In the genomic region with DNA sequence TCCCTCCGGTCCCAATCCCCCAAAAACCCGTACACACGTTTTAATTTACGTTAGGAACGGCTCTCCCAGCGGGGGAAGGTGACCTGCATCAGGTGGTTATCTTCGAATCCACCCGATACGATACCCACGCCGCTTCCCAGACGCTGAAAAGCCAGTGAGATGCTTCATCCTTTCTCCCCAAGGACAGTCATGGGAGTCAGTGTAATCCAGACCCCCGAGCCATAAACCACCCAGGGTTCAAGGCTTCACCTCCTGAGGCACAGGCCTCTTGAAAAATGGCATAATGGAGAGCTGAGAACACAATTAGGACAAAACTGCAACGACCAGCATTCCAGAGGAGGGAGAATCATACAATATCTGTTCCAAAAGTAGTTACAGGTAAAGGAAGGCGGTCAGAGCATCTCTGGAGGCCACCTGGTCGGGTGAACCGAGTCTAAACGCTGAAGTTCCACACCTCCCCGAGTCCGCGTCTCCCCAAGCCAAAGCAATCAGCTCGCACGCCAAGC, we compare ENCODE assay signal across 1 cellular context.
TF ChIP-seq lines count a peak whose summit lies in the region.

No MANE protein-coding gene starts in this region.

TF ChIP-seq in HepG2, 621 proteins besides CTCF, POLR2A, EP300 and RAD21 (continued from another document and continues in another):
- TF ChIP-seq, protein P1, sequence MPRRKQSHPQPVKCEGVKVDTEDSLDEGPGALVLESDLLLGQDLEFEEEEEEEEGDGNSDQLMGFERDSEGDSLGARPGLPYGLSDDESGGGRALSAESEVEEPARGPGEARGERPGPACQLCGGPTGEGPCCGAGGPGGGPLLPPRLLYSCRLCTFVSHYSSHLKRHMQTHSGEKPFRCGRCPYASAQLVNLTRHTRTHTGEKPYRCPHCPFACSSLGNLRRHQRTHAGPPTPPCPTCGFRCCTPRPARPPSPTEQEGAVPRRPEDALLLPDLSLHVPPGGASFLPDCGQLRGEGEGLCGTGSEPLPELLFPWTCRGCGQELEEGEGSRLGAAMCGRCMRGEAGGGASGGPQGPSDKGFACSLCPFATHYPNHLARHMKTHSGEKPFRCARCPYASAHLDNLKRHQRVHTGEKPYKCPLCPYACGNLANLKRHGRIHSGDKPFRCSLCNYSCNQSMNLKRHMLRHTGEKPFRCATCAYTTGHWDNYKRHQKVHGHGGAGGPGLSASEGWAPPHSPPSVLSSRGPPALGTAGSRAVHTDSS (CRISPR knock-in tag; conservative IDR thresholded peaks at IDR 0.05): no peak
- TF ChIP-seq IRF2 (CRISPR knock-in tag; IDR thresholded peaks at IDR 0.05): no peak
- peak; percentile 8 for TF ChIP-seq TEAD3 (CRISPR knock-in tag; optimal IDR thresholded peaks at IDR 0.05; ENCODE audit: borderline replicate concordance)
- TF ChIP-seq KDM4B (CRISPR knock-in tag; IDR thresholded peaks at IDR 0.05): no peak
- TF ChIP-seq KDM5A (IDR thresholded peaks at IDR 0.05; ENCODE audit: borderline replicate concordance, low read length): 0 out of 2 replicates have a peak, but pooled peaks have one; percentile 51
- TF ChIP-seq ZNF317 (CRISPR knock-in tag; IDR thresholded peaks at IDR 0.05): 0 out of 2 replicates have a peak, but pooled peaks have one; percentile 23
- TF ChIP-seq PTBP1 (IDR thresholded peaks at IDR 0.05; ENCODE audit: low read depth, low read length, poor library complexity, severe bottlenecking): no peak
- TF ChIP-seq, protein P2, sequence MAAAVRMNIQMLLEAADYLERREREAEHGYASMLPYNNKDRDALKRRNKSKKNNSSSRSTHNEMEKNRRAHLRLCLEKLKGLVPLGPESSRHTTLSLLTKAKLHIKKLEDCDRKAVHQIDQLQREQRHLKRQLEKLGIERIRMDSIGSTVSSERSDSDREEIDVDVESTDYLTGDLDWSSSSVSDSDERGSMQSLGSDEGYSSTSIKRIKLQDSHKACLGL (CRISPR knock-in tag; IDR thresholded peaks at IDR 0.05): peak; percentile 34; the same call in 1 of the 2 replicates
- TF ChIP-seq ZFY (CRISPR knock-in tag; IDR thresholded peaks at IDR 0.05): peak; percentile 12; the same call in 1 of the 2 replicates
- peak; percentile 23; the same call in 1 of the 2 replicates for TF ChIP-seq TGIF2 (CRISPR knock-in tag; IDR thresholded peaks at IDR 0.05)
- TF ChIP-seq ZNF773 (CRISPR knock-in tag; IDR thresholded peaks at IDR 0.05; ENCODE audit: borderline replicate concordance): no peak
- 0 out of 2 replicates have a peak, but pooled peaks have one; percentile 15 for TF ChIP-seq ZNF430 (CRISPR knock-in tag; IDR thresholded peaks at IDR 0.05)
- no peak for TF ChIP-seq REXO4 (CRISPR knock-in tag; IDR thresholded peaks at IDR 0.05; ENCODE audit: borderline replicate concordance)
- TF ChIP-seq, protein P3, sequence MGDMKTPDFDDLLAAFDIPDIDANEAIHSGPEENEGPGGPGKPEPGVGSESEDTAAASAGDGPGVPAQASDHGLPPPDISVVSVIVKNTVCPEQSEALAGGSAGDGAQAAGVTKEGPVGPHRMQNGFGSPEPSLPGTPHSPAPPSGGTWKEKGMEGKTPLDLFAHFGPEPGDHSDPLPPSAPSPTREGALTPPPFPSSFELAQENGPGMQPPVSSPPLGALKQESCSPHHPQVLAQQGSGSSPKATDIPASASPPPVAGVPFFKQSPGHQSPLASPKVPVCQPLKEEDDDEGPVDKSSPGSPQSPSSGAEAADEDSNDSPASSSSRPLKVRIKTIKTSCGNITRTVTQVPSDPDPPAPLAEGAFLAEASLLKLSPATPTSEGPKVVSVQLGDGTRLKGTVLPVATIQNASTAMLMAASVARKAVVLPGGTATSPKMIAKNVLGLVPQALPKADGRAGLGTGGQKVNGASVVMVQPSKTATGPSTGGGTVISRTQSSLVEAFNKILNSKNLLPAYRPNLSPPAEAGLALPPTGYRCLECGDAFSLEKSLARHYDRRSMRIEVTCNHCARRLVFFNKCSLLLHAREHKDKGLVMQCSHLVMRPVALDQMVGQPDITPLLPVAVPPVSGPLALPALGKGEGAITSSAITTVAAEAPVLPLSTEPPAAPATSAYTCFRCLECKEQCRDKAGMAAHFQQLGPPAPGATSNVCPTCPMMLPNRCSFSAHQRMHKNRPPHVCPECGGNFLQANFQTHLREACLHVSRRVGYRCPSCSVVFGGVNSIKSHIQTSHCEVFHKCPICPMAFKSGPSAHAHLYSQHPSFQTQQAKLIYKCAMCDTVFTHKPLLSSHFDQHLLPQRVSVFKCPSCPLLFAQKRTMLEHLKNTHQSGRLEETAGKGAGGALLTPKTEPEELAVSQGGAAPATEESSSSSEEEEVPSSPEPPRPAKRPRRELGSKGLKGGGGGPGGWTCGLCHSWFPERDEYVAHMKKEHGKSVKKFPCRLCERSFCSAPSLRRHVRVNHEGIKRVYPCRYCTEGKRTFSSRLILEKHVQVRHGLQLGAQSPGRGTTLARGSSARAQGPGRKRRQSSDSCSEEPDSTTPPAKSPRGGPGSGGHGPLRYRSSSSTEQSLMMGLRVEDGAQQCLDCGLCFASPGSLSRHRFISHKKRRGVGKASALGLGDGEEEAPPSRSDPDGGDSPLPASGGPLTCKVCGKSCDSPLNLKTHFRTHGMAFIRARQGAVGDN (CRISPR knock-in tag; IDR thresholded peaks at IDR 0.05): 0 out of 2 replicates have a peak, but pooled peaks have one; percentile 54
- TF ChIP-seq ZFP90 (CRISPR knock-in tag; IDR thresholded peaks at IDR 0.05; ENCODE audit: borderline replicate concordance): 0 out of 2 replicates have a peak, but pooled peaks have one; percentile 19
- TF ChIP-seq, protein P4, sequence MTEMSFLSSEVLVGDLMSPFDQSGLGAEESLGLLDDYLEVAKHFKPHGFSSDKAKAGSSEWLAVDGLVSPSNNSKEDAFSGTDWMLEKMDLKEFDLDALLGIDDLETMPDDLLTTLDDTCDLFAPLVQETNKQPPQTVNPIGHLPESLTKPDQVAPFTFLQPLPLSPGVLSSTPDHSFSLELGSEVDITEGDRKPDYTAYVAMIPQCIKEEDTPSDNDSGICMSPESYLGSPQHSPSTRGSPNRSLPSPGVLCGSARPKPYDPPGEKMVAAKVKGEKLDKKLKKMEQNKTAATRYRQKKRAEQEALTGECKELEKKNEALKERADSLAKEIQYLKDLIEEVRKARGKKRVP (CRISPR knock-in tag; IDR thresholded peaks at IDR 0.05): peak in 1 of 2 experiments; percentile 8; a peak in 1 of 4 replicates
- 0 out of 2 replicates have a peak, but pooled peaks have one; percentile 30 for TF ChIP-seq ZNF30 (CRISPR knock-in tag; IDR thresholded peaks at IDR 0.05)
- TF ChIP-seq, protein P5, sequence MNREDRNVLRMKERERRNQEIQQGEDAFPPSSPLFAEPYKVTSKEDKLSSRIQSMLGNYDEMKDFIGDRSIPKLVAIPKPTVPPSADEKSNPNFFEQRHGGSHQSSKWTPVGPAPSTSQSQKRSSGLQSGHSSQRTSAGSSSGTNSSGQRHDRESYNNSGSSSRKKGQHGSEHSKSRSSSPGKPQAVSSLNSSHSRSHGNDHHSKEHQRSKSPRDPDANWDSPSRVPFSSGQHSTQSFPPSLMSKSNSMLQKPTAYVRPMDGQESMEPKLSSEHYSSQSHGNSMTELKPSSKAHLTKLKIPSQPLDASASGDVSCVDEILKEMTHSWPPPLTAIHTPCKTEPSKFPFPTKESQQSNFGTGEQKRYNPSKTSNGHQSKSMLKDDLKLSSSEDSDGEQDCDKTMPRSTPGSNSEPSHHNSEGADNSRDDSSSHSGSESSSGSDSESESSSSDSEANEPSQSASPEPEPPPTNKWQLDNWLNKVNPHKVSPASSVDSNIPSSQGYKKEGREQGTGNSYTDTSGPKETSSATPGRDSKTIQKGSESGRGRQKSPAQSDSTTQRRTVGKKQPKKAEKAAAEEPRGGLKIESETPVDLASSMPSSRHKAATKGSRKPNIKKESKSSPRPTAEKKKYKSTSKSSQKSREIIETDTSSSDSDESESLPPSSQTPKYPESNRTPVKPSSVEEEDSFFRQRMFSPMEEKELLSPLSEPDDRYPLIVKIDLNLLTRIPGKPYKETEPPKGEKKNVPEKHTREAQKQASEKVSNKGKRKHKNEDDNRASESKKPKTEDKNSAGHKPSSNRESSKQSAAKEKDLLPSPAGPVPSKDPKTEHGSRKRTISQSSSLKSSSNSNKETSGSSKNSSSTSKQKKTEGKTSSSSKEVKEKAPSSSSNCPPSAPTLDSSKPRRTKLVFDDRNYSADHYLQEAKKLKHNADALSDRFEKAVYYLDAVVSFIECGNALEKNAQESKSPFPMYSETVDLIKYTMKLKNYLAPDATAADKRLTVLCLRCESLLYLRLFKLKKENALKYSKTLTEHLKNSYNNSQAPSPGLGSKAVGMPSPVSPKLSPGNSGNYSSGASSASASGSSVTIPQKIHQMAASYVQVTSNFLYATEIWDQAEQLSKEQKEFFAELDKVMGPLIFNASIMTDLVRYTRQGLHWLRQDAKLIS (CRISPR knock-in tag; IDR thresholded peaks at IDR 0.05): peak; percentile 83
- TF ChIP-seq, protein P6, sequence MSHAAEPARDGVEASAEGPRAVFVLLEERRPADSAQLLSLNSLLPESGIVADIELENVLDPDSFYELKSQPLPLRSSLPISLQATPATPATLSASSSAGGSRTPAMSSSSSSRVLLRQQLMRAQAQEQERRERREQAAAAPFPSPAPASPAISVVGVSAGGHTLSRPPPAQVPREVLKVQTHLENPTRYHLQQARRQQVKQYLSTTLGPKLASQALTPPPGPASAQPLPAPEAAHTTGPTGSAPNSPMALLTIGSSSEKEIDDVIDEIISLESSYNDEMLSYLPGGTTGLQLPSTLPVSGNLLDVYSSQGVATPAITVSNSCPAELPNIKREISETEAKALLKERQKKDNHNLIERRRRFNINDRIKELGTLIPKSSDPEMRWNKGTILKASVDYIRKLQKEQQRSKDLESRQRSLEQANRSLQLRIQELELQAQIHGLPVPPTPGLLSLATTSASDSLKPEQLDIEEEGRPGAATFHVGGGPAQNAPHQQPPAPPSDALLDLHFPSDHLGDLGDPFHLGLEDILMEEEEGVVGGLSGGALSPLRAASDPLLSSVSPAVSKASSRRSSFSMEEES (CRISPR knock-in tag; IDR thresholded peaks at IDR 0.05): 0 out of 2 replicates have a peak, but pooled peaks have one; percentile 48
- TF ChIP-seq ZNF230 (CRISPR knock-in tag; IDR thresholded peaks at IDR 0.05): no peak
- 0 out of 2 replicates have a peak, but pooled peaks have one; percentile 41 for TF ChIP-seq DR1 (CRISPR knock-in tag; IDR thresholded peaks at IDR 0.05)
- TF ChIP-seq, protein P7, sequence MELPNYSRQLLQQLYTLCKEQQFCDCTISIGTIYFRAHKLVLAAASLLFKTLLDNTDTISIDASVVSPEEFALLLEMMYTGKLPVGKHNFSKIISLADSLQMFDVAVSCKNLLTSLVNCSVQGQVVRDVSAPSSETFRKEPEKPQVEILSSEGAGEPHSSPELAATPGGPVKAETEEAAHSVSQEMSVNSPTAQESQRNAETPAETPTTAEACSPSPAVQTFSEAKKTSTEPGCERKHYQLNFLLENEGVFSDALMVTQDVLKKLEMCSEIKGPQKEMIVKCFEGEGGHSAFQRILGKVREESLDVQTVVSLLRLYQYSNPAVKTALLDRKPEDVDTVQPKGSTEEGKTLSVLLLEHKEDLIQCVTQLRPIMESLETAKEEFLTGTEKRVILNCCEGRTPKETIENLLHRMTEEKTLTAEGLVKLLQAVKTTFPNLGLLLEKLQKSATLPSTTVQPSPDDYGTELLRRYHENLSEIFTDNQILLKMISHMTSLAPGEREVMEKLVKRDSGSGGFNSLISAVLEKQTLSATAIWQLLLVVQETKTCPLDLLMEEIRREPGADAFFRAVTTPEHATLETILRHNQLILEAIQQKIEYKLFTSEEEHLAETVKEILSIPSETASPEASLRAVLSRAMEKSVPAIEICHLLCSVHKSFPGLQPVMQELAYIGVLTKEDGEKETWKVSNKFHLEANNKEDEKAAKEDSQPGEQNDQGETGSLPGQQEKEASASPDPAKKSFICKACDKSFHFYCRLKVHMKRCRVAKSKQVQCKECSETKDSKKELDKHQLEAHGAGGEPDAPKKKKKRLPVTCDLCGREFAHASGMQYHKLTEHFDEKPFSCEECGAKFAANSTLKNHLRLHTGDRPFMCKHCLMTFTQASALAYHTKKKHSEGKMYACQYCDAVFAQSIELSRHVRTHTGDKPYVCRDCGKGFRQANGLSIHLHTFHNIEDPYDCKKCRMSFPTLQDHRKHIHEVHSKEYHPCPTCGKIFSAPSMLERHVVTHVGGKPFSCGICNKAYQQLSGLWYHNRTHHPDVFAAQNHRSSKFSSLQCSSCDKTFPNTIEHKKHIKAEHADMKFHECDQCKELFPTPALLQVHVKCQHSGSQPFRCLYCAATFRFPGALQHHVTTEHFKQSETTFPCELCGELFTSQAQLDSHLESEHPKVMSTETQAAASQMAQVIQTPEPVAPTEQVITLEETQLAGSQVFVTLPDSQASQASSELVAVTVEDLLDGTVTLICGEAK (IDR thresholded peaks at IDR 0.05): no peak
- TF ChIP-seq, protein P7 (CRISPR knock-in tag; IDR thresholded peaks at IDR 0.05): 0 out of 2 replicates have a peak, but pooled peaks have one; percentile 18
- peak; percentile 37; the same call in 1 of the 2 replicates for TF ChIP-seq FOXC1 (CRISPR knock-in tag; IDR thresholded peaks at IDR 0.05; ENCODE audit: borderline replicate concordance)
- no peak for TF ChIP-seq TCF12 (IDR thresholded peaks at IDR 0.05)
- peak; percentile 40; the same call in 1 of the 2 replicates for TF ChIP-seq TCF12 (CRISPR knock-in tag; IDR thresholded peaks at IDR 0.05)
- no peak for TF ChIP-seq DMAP1 (CRISPR knock-in tag; IDR thresholded peaks at IDR 0.05)
- TF ChIP-seq MED8 (CRISPR knock-in tag; IDR thresholded peaks at IDR 0.05; ENCODE audit: insufficient replicate concordance): peak; percentile 24
